In genomic region chr5:129506092-129506491, GRCh38 we compare ENCODE assay signal across 22 cellular contexts. TPM values are rescaled to one million over a fixed set of nuclear protein-coding genes. Genes with fewer than 3 reads are reported as not detected.
DNase-seq lines count a peak whose midpoint lies in the region; ATAC-seq and TF ChIP-seq lines count a peak whose summit lies in the region.
"Had no signal": no experiment of that assay in that cellular context is flagged by ENCODE, and none has a peak within 500 bp of the region (broad histone marks: within the 10 kb centered on the region; RNA-seq: fewer than 3 reads in every experiment).

No MANE protein-coding gene starts in this region.

- no peak overlapping the region for H3K27ac Mint-ChIP-seq in activated CD4-positive, alpha-beta memory T cell treated with anti-CD3 and anti-CD28 coated beads, Interleukin-2, amount 10 ng/mL, durations not matched to agents 7 days and 5 days
- H3K27ac Mint-ChIP-seq: stimulated activated naive B cell treated with anti-CD40 and anti-IgM and Interleukin-4, amounts not matched to agents 10 μg/mL and 1 μg/mL and 100 μg/mL, for 72 hours had no signal

- 45% methylated on average over 1 of the region's 1 CpG for WGBS in smooth muscle cell (ENCODE audit: low lambda C conversion rate)
- 78 to 88% methylated on average over 1 of the region's 1 CpG for WGBS in thyroid gland, 2 donors

- peak; percentile 94 for ATAC-seq in foreskin keratinocyte
- ATAC-seq: stimulated activated naive B cell treated with anti-CD40 and anti-IgM and Interleukin-4, amounts not matched to agents 10 μg/mL and 1 μg/mL and 100 μg/mL, for 72 hours had no signal

- H3K4me3 ChIP-seq in smooth muscle cell = no peak overlapping the region
- no peak overlapping the region for H3K4me3 ChIP-seq in thyroid gland (replicated peaks in 1 of 3)
- H3K4me3 ChIP-seq: BLaER1 treated with 17β-estradiol and CSF1 and Interleukin-3, amounts not matched to agents 10 nM and 100 nM; left ventricle myocardium inferior had no signal

- H3K27ac ChIP-seq in foreskin keratinocyte = no peak overlapping the region
- peak overlapping the region; percentile 53 for H3K27ac ChIP-seq in smooth muscle cell (ENCODE audit: low read depth)
- H3K27ac ChIP-seq in thyroid gland = no peak overlapping the region
- H3K27ac ChIP-seq: BLaER1 treated with 17β-estradiol and CSF1 and Interleukin-3, amounts not matched to agents 10 nM and 100 nM; left ventricle myocardium inferior had no signal

- no peaks in the 10 kb centered on the region for H3K27me3 ChIP-seq in foreskin keratinocyte
- no peaks in the 10 kb centered on the region for H3K27me3 ChIP-seq in smooth muscle cell (ENCODE audit: low read depth)
- H3K27me3 ChIP-seq in thyroid gland = no peaks in the 10 kb centered on the region
- H3K27me3 ChIP-seq: BLaER1 treated with 17β-estradiol and CSF1 and Interleukin-3, amounts not matched to agents 10 nM and 100 nM had no signal

- no peak overlapping the region for H3K4me3 Mint-ChIP-seq in activated CD4-positive, alpha-beta memory T cell treated with anti-CD3 and anti-CD28 coated beads, Interleukin-2, amount 10 ng/mL, durations not matched to agents 7 days and 5 days
- H3K4me3 Mint-ChIP-seq: stimulated activated naive B cell treated with anti-CD40 and anti-IgM and Interleukin-4, amounts not matched to agents 10 μg/mL and 1 μg/mL and 100 μg/mL, for 72 hours had no signal

- H3K9ac ChIP-seq in smooth muscle cell (ENCODE audit: low read depth) = no peak overlapping the region
- H3K9ac ChIP-seq: BLaER1 treated with 17β-estradiol and CSF1 and Interleukin-3, amounts not matched to agents 10 nM and 100 nM had no signal

- H3K4me2 ChIP-seq in smooth muscle cell = peak overlapping the region; percentile 46
- H3K4me2 ChIP-seq: BLaER1 treated with 17β-estradiol and CSF1 and Interleukin-3, amounts not matched to agents 10 nM and 100 nM had no signal

- TF ChIP-seq POLR2A in thyroid gland (IDR thresholded peaks at IDR 0.05) = no peak

- H3K4me1 ChIP-seq in foreskin keratinocyte (no peaks in the 10 kb centered on the region), smooth muscle cell (ENCODE audit: low read depth) (no peaks in the 10 kb centered on the region), thyroid gland (no peaks in the 10 kb centered on the region)
- H3K4me1 ChIP-seq: BLaER1 treated with 17β-estradiol and CSF1 and Interleukin-3, amounts not matched to agents 10 nM and 100 nM; left ventricle myocardium inferior had no signal

- no peaks in the 10 kb centered on the region for H3F3A ChIP-seq in smooth muscle cell (ENCODE audit: low read depth)

- no peaks in the 10 kb centered on the region for H3K36me3 Mint-ChIP-seq in activated CD4-positive, alpha-beta memory T cell treated with anti-CD3 and anti-CD28 coated beads, Interleukin-2, amount 10 ng/mL, durations not matched to agents 7 days and 5 days (ENCODE audit: low read depth)
- H3K36me3 Mint-ChIP-seq: stimulated activated naive B cell treated with anti-CD40 and anti-IgM and Interleukin-4, amounts not matched to agents 10 μg/mL and 1 μg/mL and 100 μg/mL, for 72 hours had no signal

- POLR2A ChIA-PET in activated CD4-positive, alpha-beta memory T cell treated with anti-CD3 and anti-CD28 coated beads, Interleukin-2, amount 10 ng/mL, durations not matched to agents 7 days and 5 days (lab: Charles Lee) = no interaction called here

- H2AFZ ChIP-seq in smooth muscle cell (ENCODE audit: low read depth) = no peak overlapping the region

- H4K20me1 ChIP-seq in smooth muscle cell (ENCODE audit: low read depth) = no peaks in the 10 kb centered on the region
- H4K20me1 ChIP-seq: BLaER1 treated with 17β-estradiol and CSF1 and Interleukin-3, amounts not matched to agents 10 nM and 100 nM had no signal

- H3K27me3 Mint-ChIP-seq in activated CD4-positive, alpha-beta memory T cell treated with anti-CD3 and anti-CD28 coated beads, Interleukin-2, amount 10 ng/mL, durations not matched to agents 7 days and 5 days = no peaks in the 10 kb centered on the region
- H3K27me3 Mint-ChIP-seq: stimulated activated naive B cell treated with anti-CD40 and anti-IgM and Interleukin-4, amounts not matched to agents 10 μg/mL and 1 μg/mL and 100 μg/mL, for 72 hours had no signal

- no peaks in the 10 kb centered on the region for H3K4me1 Mint-ChIP-seq in activated CD4-positive, alpha-beta memory T cell treated with anti-CD3 and anti-CD28 coated beads, Interleukin-2, amount 10 ng/mL, durations not matched to agents 7 days and 5 days
- H3K4me1 Mint-ChIP-seq: stimulated activated naive B cell treated with anti-CD40 and anti-IgM and Interleukin-4, amounts not matched to agents 10 μg/mL and 1 μg/mL and 100 μg/mL, for 72 hours had no signal

- DNase-seq in HS-5 (ENCODE audit: low read depth) (peak; percentile 61), astrocyte of the hippocampus (ENCODE audit: low read depth, low spot score) (peak; percentile 69), foreskin keratinocyte (peak; percentile 42 to 69), smooth muscle cell (lab: John Stamatoyannopoulos, UW; ENCODE audit: unreplicated experiment) (no peak), thyroid gland (no peak)
- no peak for DNase-seq in activated naive CD4-positive, alpha-beta T cell treated with anti-CD3 and anti-CD28 coated beads, Interleukin-2, amount 50 U/mL, for 16 hours
- DNase-seq in NK-92 treated with Interleukin-12 subunit alpha and Interleukin-12 subunit beta, amount 100 ng/mL, for 24 hours (lab: John Stamatoyannopoulos, UW) = no peak
- DNase-seq in activated CD4-positive, alpha-beta memory T cell treated with anti-CD3 and anti-CD28 coated beads, Interleukin-2, amount 10 ng/mL, durations not matched to agents 7 days and 5 days = no peak
- DNase-seq: activated effector memory CD4-positive, alpha-beta T cell treated with Interleukin-2 at 50 U/mL for 16 hours; aorta; cortex of kidney; DMS 273 treated with DMSO at 0.1 percent for 48 hours; erythroblast; KBM-7; left ventricle myocardium inferior; NCI-H1105; NCI-H2171 treated with DMSO at 0.1 percent for 48 hours; stimulated activated CD4-positive, alpha-beta T cell treated with anti-CD3 and anti-CD28 coated beads, Interleukin-12 subunit alpha, Interleukin-12 subunit beta, amount 100 ng/mL, for 4 hours; stimulated activated naive B cell treated with anti-CD40 and anti-IgM and Interleukin-4, amounts not matched to agents 10 μg/mL and 1 μg/mL and 100 μg/mL, for 72 hours; SW 1271; trophoblast cell had no signal

- no peaks in the 10 kb centered on the region for H3K9me3 Mint-ChIP-seq in activated CD4-positive, alpha-beta memory T cell treated with anti-CD3 and anti-CD28 coated beads, Interleukin-2, amount 10 ng/mL, durations not matched to agents 7 days and 5 days

- CTCF ChIA-PET in activated CD4-positive, alpha-beta memory T cell treated with anti-CD3 and anti-CD28 coated beads, Interleukin-2, amount 10 ng/mL, durations not matched to agents 7 days and 5 days (lab: Charles Lee) = no interaction called here

- no peaks in the 10 kb centered on the region for H3K79me2 ChIP-seq in smooth muscle cell (ENCODE audit: low read depth)

- no peak for TF ChIP-seq CTCF in foreskin keratinocyte (conservative IDR thresholded peaks at IDR 0.05)
- TF ChIP-seq CTCF in smooth muscle cell (IDR thresholded peaks at IDR 0.05; ENCODE audit: borderline replicate concordance, insufficient read depth, poor library complexity, severe bottlenecking) = no peak
- TF ChIP-seq CTCF in thyroid gland (IDR thresholded peaks at IDR 0.05) = no peak

- intact Hi-C loops in thyroid gland (cut with DNase I) = no loop called here

- no peaks in the 10 kb centered on the region for H3K36me3 ChIP-seq in smooth muscle cell (ENCODE audit: low read depth)
- no peaks in the 10 kb centered on the region for H3K36me3 ChIP-seq in thyroid gland
- H3K36me3 ChIP-seq: BLaER1 treated with 17β-estradiol and CSF1 and Interleukin-3, amounts not matched to agents 10 nM and 100 nM; left ventricle myocardium inferior had no signal

- H3K9me3 ChIP-seq in smooth muscle cell (replicated peaks; ENCODE audit: low read depth) = no peaks in the 10 kb centered on the region
- no peaks in the 10 kb centered on the region for H3K9me3 ChIP-seq in thyroid gland
- H3K9me3 ChIP-seq: BLaER1 treated with 17β-estradiol and CSF1 and Interleukin-3, amounts not matched to agents 10 nM and 100 nM; left ventricle myocardium inferior had no signal

RNA-seq across cellular contexts. Expression of gene ADAMTS19, which starts 46.0 kb away (rescaled TPM):
- 0.28 and 0.34 TPM in 2 replicates for total RNA-seq in foreskin keratinocyte
- 0.02 TPM in 2 replicates for polyA plus RNA-seq in foreskin keratinocyte
- total RNA-seq in smooth muscle cell = 4.9 and 10.4 TPM in 2 replicates
- polyA plus RNA-seq in smooth muscle cell = 4.5 and 6.3 TPM in 2 replicates
- total RNA-seq in thyroid gland = not detected
- not detected for total RNA-seq in activated CD4-positive, alpha-beta memory T cell treated with anti-CD3 and anti-CD28 coated beads, Interleukin-2, amount 10 ng/mL, durations not matched to agents 7 days and 5 days

Comparison
In these comparisons a context has a peak if more than half of its experiments do, and no peak if none do; other contexts are left out.
1. DNase-seq: peak in HS-5 (single experiment), astrocyte of the hippocampus (single experiment) and foreskin keratinocyte (2 of 2); none in smooth muscle cell (single experiment), thyroid gland (0 of 2), activated naive CD4-positive, alpha-beta T cell treated with anti-CD3 and anti-CD28 coated beads, Interleukin-2, amount 50 U/mL, for 16 hours (single experiment), NK-92 treated with Interleukin-12 subunit alpha and Interleukin-12 subunit beta, amount 100 ng/mL, for 24 hours (single experiment) and activated CD4-positive, alpha-beta memory T cell treated with anti-CD3 and anti-CD28 coated beads, Interleukin-2, amount 10 ng/mL, durations not matched to agents 7 days and 5 days (single experiment).